Comparison of ENCODE assay signal across 25 cellular contexts in the genomic region with DNA sequence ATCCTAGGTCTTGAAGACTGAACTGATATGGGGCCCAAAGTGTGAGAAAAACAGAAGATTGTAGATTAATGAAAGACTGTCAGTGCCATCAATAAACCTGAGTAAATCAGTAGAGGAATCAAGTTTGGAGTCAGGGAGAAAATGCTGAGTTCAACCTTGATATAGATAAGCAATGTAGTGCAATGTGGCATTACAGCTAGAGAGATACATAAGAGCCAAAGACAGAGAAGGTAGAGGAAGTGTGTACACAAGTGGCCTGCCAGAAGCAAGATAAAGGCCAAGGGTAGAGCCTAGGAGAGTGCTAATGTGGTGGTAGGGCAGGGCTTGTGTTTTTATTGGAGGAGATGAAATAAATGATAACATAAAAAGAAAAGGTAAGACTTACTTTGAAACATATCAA.
"Had no signal": no experiment of that assay in that cellular context is flagged by ENCODE, and none has a peak within 500 bp of the region (broad histone marks: within the 10 kb centered on the region; RNA-seq: fewer than 3 reads in every experiment).

No MANE protein-coding gene starts in this region.

- H3K36me3 ChIP-seq: MG63 had no signal

- H3K4me2 ChIP-seq: SK-N-SH had no signal

- H3K4me3 ChIP-seq: MG63 had no signal

- H3K9me3 ChIP-seq: SK-N-SH had no signal

- DNase-seq: Karpas-422, KG1, MG63, NCI-H1092, NCI-H1105 treated with DMSO at 0.1 percent for 48 hours, NCI-H1417 treated with DMSO at 0.1 percent for 48 hours, NCI-H146, NCI-H1694 treated with DMSO at 0.1 percent for 48 hours, NCI-H1930, NCI-H2081, NCI-H2107, NCI-H2227 treated with DMSO at 0.1 percent for 48 hours, NCI-H446, NCI-H510A, NCI-H524 treated with DMSO at 0.1 percent for 48 hours, NCI-H69, NCI-H774, PC-3, SHP77, SK-N-SH, SW 1271 had no signal

- FAIRE-seq: HTR-8/SVneo had no signal

- H3K27me3 ChIP-seq: MG63 had no signal

- H3K27ac ChIP-seq: HL-60, RWPE1 had no signal

- ATAC-seq: Panc1, PC-3 had no signal

- H3K9ac ChIP-seq: SK-N-SH had no signal
